In genomic region chr22:28813772-28814518, GRCh38 we compare ENCODE assay signal across 9 cellular contexts. TPM values are rescaled to one million over a fixed set of nuclear protein-coding genes. Genes with fewer than 3 reads are reported as not detected.
A peak's percentile ranks its signal among the peaks of the same experiment; 100 is the strongest.
DNase-seq lines count a peak whose midpoint lies in the region; ATAC-seq and TF ChIP-seq lines count a peak whose summit lies in the region.
"Had no signal": no experiment of that assay in that cellular context is flagged by ENCODE, and none has a peak within 500 bp of the region (broad histone marks: within the 10 kb centered on the region; RNA-seq: fewer than 3 reads in every experiment).

No MANE protein-coding gene starts in this region.

- 64% methylated on average over 2 of the region's 2 CpGs for WGBS in prostate gland

- no peaks in the 10 kb centered on the region for H3K36me3 ChIP-seq in cardiac muscle cell
- H3K36me3 ChIP-seq in prostate gland, result no peaks in the 10 kb centered on the region

- no peaks in the 10 kb centered on the region for H3K9me3 ChIP-seq in cardiac muscle cell (ENCODE audit: low read depth)
- no peaks in the 10 kb centered on the region for H3K9me3 ChIP-seq in prostate gland

- H3K27me3 ChIP-seq in cardiac muscle cell (no peaks in the 10 kb centered on the region), prostate gland (replicated peaks; ENCODE audit: insufficient read depth) (no peaks in the 10 kb centered on the region)

- DNase-seq in DMS53 treated with DMSO at 0.1 percent for 48 hours (lab: John Stamatoyannopoulos, UW; ENCODE audit: unreplicated experiment), result peak; percentile 27
- peak; percentile 91 for DNase-seq in NB4 (ENCODE audit: low read depth)
- DNase-seq in cardiac muscle cell (ENCODE audit: low read depth in 1 of 2, low spot score in 1 of 2), result no peak
- no peak for DNase-seq in prostate gland (ENCODE audit: low spot score)
- no peak for DNase-seq in hepatic stellate cell (ENCODE audit: low spot score)
- no peak for DNase-seq in COLO668 (lab: John Stamatoyannopoulos, UW; ENCODE audit: unreplicated experiment)
- DNase-seq: NCI-H748 treated with DMSO at 0.1 percent for 48 hours had no signal

- ATAC-seq in GM18505 (IDR thresholded peaks at IDR 0.05; ENCODE audit: unreplicated experiment) (no peak), GM21786 (IDR thresholded peaks at IDR 0.05; ENCODE audit: unreplicated experiment) (no peak)

- peaks cover 12% of the 10 kb centered on the region for H3K4me1 ChIP-seq in cardiac muscle cell (ENCODE audit: low read depth)
- peaks cover 21% of the 10 kb centered on the region for H3K4me1 ChIP-seq in prostate gland (replicated peaks)

- TF ChIP-seq POLR2A in NB4 (IDR thresholded peaks at IDR 0.05; ENCODE audit: extremely low read depth, insufficient read length) (no peak), prostate gland (IDR thresholded peaks at IDR 0.05) (no peak), GM18505 (IDR thresholded peaks at IDR 0.05; ENCODE audit: borderline replicate concordance, extremely low read depth, insufficient read depth, insufficient read length) (no peak)

- H3K27ac ChIP-seq in cardiac muscle cell (peak overlapping the region; percentile 45), prostate gland (peak overlapping the region; percentile 18 to 58)

- H3K4me3 ChIP-seq in NB4 (ENCODE audit: low read depth, low read length), result no peak overlapping the region
- H3K4me3 ChIP-seq in cardiac muscle cell, result no peak overlapping the region
- H3K4me3 ChIP-seq in prostate gland, result no peak overlapping the region

- TF ChIP-seq CTCF in NB4 (IDR thresholded peaks at IDR 0.05; ENCODE audit: low read depth, low read length) (no peak), cardiac muscle cell (IDR thresholded peaks at IDR 0.05; ENCODE audit: low read depth, low read length) (no peak), prostate gland (IDR thresholded peaks at IDR 0.05) (no peak)

- intact Hi-C loops in prostate gland (cut with DNase I), result no loop called here

RNA-seq across cellular contexts. Expression of gene XBP1, which starts 13.6 kb away (rescaled TPM):
- total RNA-seq in cardiac muscle cell (96.8 and 174 TPM in 2 replicates), prostate gland (100 to 1,000 TPM; 200 to 798 TPM)
- polyA plus RNA-seq in cardiac muscle cell, result 115 and 179 TPM in 2 replicates

RNA-seq across cellular contexts. Expression of gene CCDC117, which starts 41.5 kb away (rescaled TPM):
- 29.0 and 37.9 TPM in 2 replicates for total RNA-seq in cardiac muscle cell
- 29.1 and 35.8 TPM in 2 replicates for polyA plus RNA-seq in cardiac muscle cell
- total RNA-seq in prostate gland, result 10 to 100 TPM; 29.5 to 54.4 TPM

Comparison
In these comparisons a context has a peak if more than half of its experiments do, and no peak if none do; other contexts are left out.
1. DNase-seq: peak in DMS53 treated with DMSO at 0.1 percent for 48 hours (single experiment) and NB4 (single experiment); none in cardiac muscle cell (0 of 2), prostate gland (single experiment), hepatic stellate cell (single experiment) and COLO668 (single experiment).